Comparison of ENCODE assay signal across 15 cellular contexts in the genomic region with DNA sequence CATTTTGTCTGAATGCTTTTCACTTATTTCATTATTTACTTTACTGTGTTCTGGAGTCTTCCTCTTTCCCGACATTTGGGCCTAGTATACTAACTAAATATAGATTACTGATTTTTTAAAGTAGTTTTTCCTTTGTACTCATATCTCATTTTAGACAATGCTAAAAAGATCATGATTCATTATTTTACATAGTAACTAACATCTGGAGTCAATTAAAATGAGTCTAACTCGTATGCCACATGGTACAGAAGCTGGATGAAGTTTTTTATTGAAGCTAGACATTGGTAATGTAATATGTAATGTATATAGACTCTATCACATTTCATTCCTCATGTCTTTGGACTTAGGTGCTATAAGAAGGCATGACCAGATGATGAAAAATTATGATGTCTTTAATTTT.
"Had no signal": no experiment of that assay in that cellular context is flagged by ENCODE, and none has a peak within 500 bp of the region (broad histone marks: within the 10 kb centered on the region; RNA-seq: fewer than 3 reads in every experiment).

No MANE protein-coding gene starts in this region.

- ATAC-seq: body of pancreas; esophagus mucosa; left lobe of liver; stimulated activated effector memory CD8-positive, alpha-beta T cell treated with anti-CD3 and anti-CD28 coated beads, Interleukin-12 subunit alpha, Interleukin-12 subunit beta, amount 100 ng/mL, for 72 hours; T-helper 17 cell had no signal

- DNase-seq: activated CD4-positive, alpha-beta memory T cell treated with anti-CD3 and anti-CD28 coated beads for 36 hours; activated naive CD4-positive, alpha-beta T cell treated with anti-CD3 and anti-CD28 coated beads, Interleukin-2, amount 10 ng/mL, durations not matched to agents 7 days and 5 days; activated T-cell treated with anti-CD3 and anti-CD28 coated beads, Interleukin-2, amount 50 U/mL, for 24 hours; body of pancreas; central memory CD4-positive, alpha-beta T cell; colonic mucosa; midbrain; sigmoid colon; stimulated activated CD4-positive, alpha-beta T cell treated with anti-CD3 and anti-CD28 coated beads, Interleukin-12 subunit alpha, Interleukin-12 subunit beta, amount 100 ng/mL, for 4 hours; T-helper 17 cell; WERI-Rb-1 had no signal

- H3K4me3 ChIP-seq: adrenal gland, body of pancreas, colonic mucosa, sigmoid colon had no signal

- H3K4me1 ChIP-seq: adrenal gland, body of pancreas, colonic mucosa, sigmoid colon had no signal

- H3K9me3 ChIP-seq: adrenal gland, body of pancreas, colonic mucosa, sigmoid colon had no signal

- H3K27me3 ChIP-seq: adrenal gland, body of pancreas, colonic mucosa, sigmoid colon had no signal

- H3K36me3 ChIP-seq: adrenal gland, colonic mucosa, sigmoid colon, WERI-Rb-1 had no signal

- H3K27ac ChIP-seq: adrenal gland, body of pancreas, colonic mucosa, sigmoid colon, WERI-Rb-1 had no signal
